ENCODE assay signal across 9 cellular contexts in genomic region chr2:233867993-233868532, GRCh38.
DNase-seq lines count a peak whose midpoint lies in the region; ATAC-seq and TF ChIP-seq lines count a peak whose summit lies in the region.
"Had no signal": no experiment of that assay in that cellular context is flagged by ENCODE, and none has a peak within 500 bp of the region (broad histone marks: within the 10 kb centered on the region; RNA-seq: fewer than 3 reads in every experiment).

Gene MSL3B, minus strand, starts transcription at chr2:233868386.

- H3K4me1 Mint-ChIP-seq in Caco-2 (ENCODE audit: low read depth, unreplicated experiment) (no peaks in the 10 kb centered on the region), nephron progenitor cell (peaks cover 8% of the 10 kb centered on the region)
- H3K4me1 Mint-ChIP-seq in activated CD8-positive, alpha-beta memory T cell treated with anti-CD3 and anti-CD28 coated beads, Interleukin-2, amount 10 ng/mL, durations not matched to agents 7 days and 5 days: peaks cover 25% of the 10 kb centered on the region

- peaks cover 3% of the 10 kb centered on the region for H3K27me3 Mint-ChIP-seq in Caco-2 (ENCODE audit: insufficient read depth, unreplicated experiment)
- H3K27me3 Mint-ChIP-seq in activated CD8-positive, alpha-beta memory T cell treated with anti-CD3 and anti-CD28 coated beads, Interleukin-2, amount 10 ng/mL, durations not matched to agents 7 days and 5 days: peaks cover 29% of the 10 kb centered on the region
- peaks cover 43% of the 10 kb centered on the region for H3K27me3 Mint-ChIP-seq in nephron progenitor cell (ENCODE audit: low read depth, poor library complexity)

- H3K4me3 ChIP-seq in Caco-2 (ENCODE audit: low read depth, low read length) (peak within 1 kb of the TSS; percentile 83), thoracic aorta (peak within 1 kb of the TSS; percentile 73)
- H3K4me3 ChIP-seq: SK-N-MC had no signal

- H3K9me3 Mint-ChIP-seq in Caco-2 (ENCODE audit: unreplicated experiment) (no peaks in the 10 kb centered on the region), nephron progenitor cell (peaks cover 70% of the 10 kb centered on the region)
- H3K9me3 Mint-ChIP-seq in activated CD8-positive, alpha-beta memory T cell treated with anti-CD3 and anti-CD28 coated beads, Interleukin-2, amount 10 ng/mL, durations not matched to agents 7 days and 5 days (ENCODE audit: low read depth): peaks cover 7% of the 10 kb centered on the region

- peak in 1 of 2 experiments; percentile 62 for DNase-seq in Caco-2
- peak; percentile 48 for DNase-seq in NCI-H2171 (lab: John Stamatoyannopoulos, UW)
- peak; percentile 60 for DNase-seq in activated CD8-positive, alpha-beta memory T cell treated with anti-CD3 and anti-CD28 coated beads, Interleukin-2, amount 10 ng/mL, durations not matched to agents 7 days and 5 days
- peak; percentile 79 to 84 for DNase-seq in erythroblast (lab: John Stamatoyannopoulos, UW)
- DNase-seq in nephron progenitor cell: peak; percentile 49
- no peak for DNase-seq in thoracic aorta (ENCODE audit: low spot score)
- no peak for DNase-seq in mesenteric fat pad (ENCODE audit: low spot score)

- H3K27ac ChIP-seq in thoracic aorta: no peak within 1 kb of the TSS
- H3K27ac ChIP-seq: SK-N-MC had no signal

- H3K4me1 ChIP-seq in Caco-2 (no peaks in the 10 kb centered on the region), thoracic aorta (ENCODE audit: control insufficient read depth in 1 of 2, low read depth in 2 of 2) (no peaks in the 10 kb centered on the region)

- H3K36me3 Mint-ChIP-seq in Caco-2 (ENCODE audit: insufficient read depth, unreplicated experiment): peaks cover 13% of the 10 kb centered on the region
- peaks cover 26% of the 10 kb centered on the region for H3K36me3 Mint-ChIP-seq in activated CD8-positive, alpha-beta memory T cell treated with anti-CD3 and anti-CD28 coated beads, Interleukin-2, amount 10 ng/mL, durations not matched to agents 7 days and 5 days
- peaks cover 49% of the 10 kb centered on the region for H3K36me3 Mint-ChIP-seq in nephron progenitor cell (ENCODE audit: low read depth)

- intact Hi-C loops in Caco-2 (cut with micrococcal nuclease; ENCODE audit: unreplicated experiment): no loop called here

- BruUV-seq in Caco-2 (replicated peaks; lab: Mats Ljungman, UMichigan): no TSS peak

- H3K4me3 Mint-ChIP-seq in Caco-2 (ENCODE audit: unreplicated experiment) (peak within 1 kb of the TSS; percentile 94), nephron progenitor cell (peak within 1 kb of the TSS; percentile 88)
- peak within 1 kb of the TSS; percentile 88 for H3K4me3 Mint-ChIP-seq in activated CD8-positive, alpha-beta memory T cell treated with anti-CD3 and anti-CD28 coated beads, Interleukin-2, amount 10 ng/mL, durations not matched to agents 7 days and 5 days

- POLR2A ChIA-PET in Caco-2 (lab: Charles Lee): no interaction called here

- H3K27me3 ChIP-seq in Caco-2 (replicated peaks; ENCODE audit: control insufficient read depth, insufficient read depth, low read length): no peaks in the 10 kb centered on the region
- no peaks in the 10 kb centered on the region for H3K27me3 ChIP-seq in thoracic aorta (replicated peaks; ENCODE audit: insufficient read depth)

- no peaks in the 10 kb centered on the region for H3K36me3 ChIP-seq in Caco-2 (ENCODE audit: control insufficient read depth, insufficient read depth, low read length)
- H3K36me3 ChIP-seq in thoracic aorta: no peaks in the 10 kb centered on the region

- peak within 1 kb of the TSS; percentile 94 for H3K27ac Mint-ChIP-seq in Caco-2 (ENCODE audit: unreplicated experiment)
- peak within 1 kb of the TSS; percentile 86 for H3K27ac Mint-ChIP-seq in activated CD8-positive, alpha-beta memory T cell treated with anti-CD3 and anti-CD28 coated beads, Interleukin-2, amount 10 ng/mL, durations not matched to agents 7 days and 5 days
- no peak within 1 kb of the TSS for H3K27ac Mint-ChIP-seq in nephron progenitor cell

- TF ChIP-seq CTCF in Caco-2 (IDR thresholded peaks at IDR 0.05; ENCODE audit: insufficient read depth in 1 of 2, low read depth in 1 of 2, low read length in 1 of 2, severe bottlenecking in 1 of 2, unreplicated experiment in 1 of 2) (no peak), nephron progenitor cell (IDR thresholded peaks at IDR 0.05) (no peak), thoracic aorta (IDR thresholded peaks at IDR 0.05) (no peak)

- H3K9me3 ChIP-seq in Caco-2 (no peaks in the 10 kb centered on the region), thoracic aorta (peaks cover 5% of the 10 kb centered on the region)

- CTCF ChIA-PET in Caco-2 (lab: Charles Lee): interaction anchor here (0.7 kb wide), 1 partner anchor 1123 kb away, joined by 4 read pairs; no protein-coding TSS in a partner anchor
- CTCF ChIA-PET in activated CD8-positive, alpha-beta memory T cell treated with anti-CD3 and anti-CD28 coated beads, Interleukin-2, amount 10 ng/mL, durations not matched to agents 7 days and 5 days (lab: Charles Lee): interaction anchor here (0.7 to 0.8 kb wide), 3 partner anchors 11 to 201 kb away, joined by 3 to 4 read pairs (median 3); no protein-coding TSS in a partner anchor

- peak; percentile 48 for ATAC-seq in GM21786 (IDR thresholded peaks at IDR 0.05; ENCODE audit: unreplicated experiment)
- peak; percentile 93 for ATAC-seq in activated CD8-positive, alpha-beta memory T cell treated with anti-CD3 and anti-CD28 coated beads, Interleukin-2, amount 10 ng/mL, durations not matched to agents 7 days and 5 days
- no peak for ATAC-seq in thoracic aorta (ENCODE audit: insufficient number of reproducible peaks, low FRiP score, low read depth)

- TF ChIP-seq POLR2A in erythroblast (IDR thresholded peaks at IDR 0.05; ENCODE audit: low read length): peak; percentile 46

Comparison
In these comparisons a context has a peak if more than half of its experiments do, and no peak if none do; other contexts are left out.
1. DNase-seq: peak in NCI-H2171 (single experiment), activated CD8-positive, alpha-beta memory T cell treated with anti-CD3 and anti-CD28 coated beads, Interleukin-2, amount 10 ng/mL, durations not matched to agents 7 days and 5 days (single experiment), erythroblast (2 of 2) and nephron progenitor cell (single experiment); none in thoracic aorta (single experiment) and mesenteric fat pad (single experiment).
2. Peak in every context shown above with its lines, with median percentiles within 50 percentile points of each other: H3K4me3 Mint-ChIP-seq.